In the genomic region with DNA sequence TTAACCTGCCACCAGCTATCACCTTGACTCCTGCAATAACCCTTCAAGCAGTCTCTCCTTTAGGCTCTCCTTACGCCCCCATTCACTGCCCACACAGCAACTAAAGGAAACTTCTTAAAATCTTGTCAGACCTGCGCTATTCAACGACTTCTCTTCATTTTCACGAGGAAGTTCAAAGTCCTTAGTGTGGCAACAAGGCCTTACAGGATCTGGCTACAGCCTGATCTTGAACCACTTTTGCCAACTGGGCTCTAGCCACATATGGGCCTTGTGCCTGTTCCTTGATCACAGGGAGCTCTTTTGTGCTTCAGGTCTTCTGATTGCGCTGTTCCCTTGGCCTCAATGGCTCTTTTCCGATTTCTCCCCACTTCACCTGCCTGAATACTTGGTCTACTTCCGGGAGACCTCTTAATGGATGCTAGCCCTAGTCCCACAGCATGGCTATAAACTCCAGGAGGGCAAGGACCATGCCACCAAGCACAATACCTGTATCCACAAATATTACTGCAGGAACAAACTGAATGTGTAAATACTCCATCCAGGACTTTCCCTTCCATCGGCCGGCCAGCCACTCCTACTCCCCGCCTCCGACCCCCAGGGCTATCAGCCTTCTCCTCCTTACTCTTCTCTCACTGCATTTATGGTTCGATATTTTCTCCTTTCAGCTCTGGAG, we compare ENCODE assay signal across 1 cellular context.
TF ChIP-seq lines count a peak whose summit lies in the region.

No MANE protein-coding gene starts in this region.

TF ChIP-seq in HepG2, 621 proteins besides CTCF, POLR2A, EP300 and RAD21 (continued from another document and continues in another):
- TF ChIP-seq, protein P1, sequence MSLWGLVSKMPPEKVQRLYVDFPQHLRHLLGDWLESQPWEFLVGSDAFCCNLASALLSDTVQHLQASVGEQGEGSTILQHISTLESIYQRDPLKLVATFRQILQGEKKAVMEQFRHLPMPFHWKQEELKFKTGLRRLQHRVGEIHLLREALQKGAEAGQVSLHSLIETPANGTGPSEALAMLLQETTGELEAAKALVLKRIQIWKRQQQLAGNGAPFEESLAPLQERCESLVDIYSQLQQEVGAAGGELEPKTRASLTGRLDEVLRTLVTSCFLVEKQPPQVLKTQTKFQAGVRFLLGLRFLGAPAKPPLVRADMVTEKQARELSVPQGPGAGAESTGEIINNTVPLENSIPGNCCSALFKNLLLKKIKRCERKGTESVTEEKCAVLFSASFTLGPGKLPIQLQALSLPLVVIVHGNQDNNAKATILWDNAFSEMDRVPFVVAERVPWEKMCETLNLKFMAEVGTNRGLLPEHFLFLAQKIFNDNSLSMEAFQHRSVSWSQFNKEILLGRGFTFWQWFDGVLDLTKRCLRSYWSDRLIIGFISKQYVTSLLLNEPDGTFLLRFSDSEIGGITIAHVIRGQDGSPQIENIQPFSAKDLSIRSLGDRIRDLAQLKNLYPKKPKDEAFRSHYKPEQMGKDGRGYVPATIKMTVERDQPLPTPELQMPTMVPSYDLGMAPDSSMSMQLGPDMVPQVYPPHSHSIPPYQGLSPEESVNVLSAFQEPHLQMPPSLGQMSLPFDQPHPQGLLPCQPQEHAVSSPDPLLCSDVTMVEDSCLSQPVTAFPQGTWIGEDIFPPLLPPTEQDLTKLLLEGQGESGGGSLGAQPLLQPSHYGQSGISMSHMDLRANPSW (CRISPR knock-in tag; IDR thresholded peaks at IDR 0.05; ENCODE audit: borderline replicate concordance): no peak
- TF ChIP-seq HNRNPK (IDR thresholded peaks at IDR 0.05; ENCODE audit: low read depth, low read length, poor library complexity, severe bottlenecking): no peak
- no peak for TF ChIP-seq NKX3-1 (CRISPR knock-in tag; IDR thresholded peaks at IDR 0.05)
- no peak for TF ChIP-seq MEF2D (CRISPR knock-in tag; IDR thresholded peaks at IDR 0.05)
- TF ChIP-seq, protein P2, sequence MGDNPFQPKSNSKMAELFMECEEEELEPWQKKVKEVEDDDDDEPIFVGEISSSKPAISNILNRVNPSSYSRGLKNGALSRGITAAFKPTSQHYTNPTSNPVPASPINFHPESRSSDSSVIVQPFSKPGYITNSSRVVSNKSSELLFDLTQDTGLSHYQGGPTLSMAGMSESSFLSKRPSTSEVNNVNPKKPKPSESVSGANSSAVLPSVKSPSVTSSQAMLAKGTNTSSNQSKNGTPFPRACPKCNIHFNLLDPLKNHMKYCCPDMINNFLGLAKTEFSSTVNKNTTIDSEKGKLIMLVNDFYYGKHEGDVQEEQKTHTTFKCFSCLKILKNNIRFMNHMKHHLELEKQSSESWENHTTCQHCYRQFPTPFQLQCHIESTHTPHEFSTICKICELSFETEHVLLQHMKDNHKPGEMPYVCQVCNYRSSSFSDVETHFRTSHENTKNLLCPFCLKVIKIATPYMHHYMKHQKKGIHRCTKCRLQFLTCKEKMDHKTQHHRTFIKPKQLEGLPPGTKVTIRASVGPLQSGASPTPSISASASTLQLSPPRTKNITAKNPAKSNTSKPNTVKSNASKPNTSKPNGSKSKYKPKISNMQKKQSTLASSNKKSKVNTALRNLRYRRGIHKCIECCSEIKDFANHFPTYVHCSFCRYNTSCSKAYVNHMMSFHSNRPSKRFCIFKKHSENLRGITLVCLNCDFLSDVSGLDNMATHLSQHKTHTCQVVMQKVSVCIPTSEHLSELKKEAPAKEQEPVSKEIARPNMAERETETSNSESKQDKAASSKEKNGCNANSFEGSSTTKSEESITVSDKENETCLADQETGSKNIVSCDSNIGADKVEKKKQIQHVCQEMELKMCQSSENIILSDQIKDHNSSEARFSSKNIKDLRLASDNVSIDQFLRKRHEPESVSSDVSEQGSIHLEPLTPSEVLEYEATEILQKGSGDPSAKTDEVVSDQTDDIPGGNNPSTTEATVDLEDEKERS (CRISPR knock-in tag; IDR thresholded peaks at IDR 0.05): no peak
- TF ChIP-seq TCF7 (IDR thresholded peaks at IDR 0.05; ENCODE audit: low read depth): no peak
- TF ChIP-seq ZNF143 (CRISPR knock-in tag; IDR thresholded peaks at IDR 0.05): no peak
- no peak for TF ChIP-seq SCMH1 (CRISPR knock-in tag; IDR thresholded peaks at IDR 0.05; ENCODE audit: borderline replicate concordance)
- peak; percentile 29; the same call in 1 of the 2 replicates for TF ChIP-seq REPIN1 (CRISPR knock-in tag; IDR thresholded peaks at IDR 0.05; ENCODE audit: borderline replicate concordance, low read depth)
- 0 out of 2 replicates have a peak, but pooled peaks have one; percentile 25 for TF ChIP-seq ZNF501 (CRISPR knock-in tag; IDR thresholded peaks at IDR 0.05)
- TF ChIP-seq, protein P3, sequence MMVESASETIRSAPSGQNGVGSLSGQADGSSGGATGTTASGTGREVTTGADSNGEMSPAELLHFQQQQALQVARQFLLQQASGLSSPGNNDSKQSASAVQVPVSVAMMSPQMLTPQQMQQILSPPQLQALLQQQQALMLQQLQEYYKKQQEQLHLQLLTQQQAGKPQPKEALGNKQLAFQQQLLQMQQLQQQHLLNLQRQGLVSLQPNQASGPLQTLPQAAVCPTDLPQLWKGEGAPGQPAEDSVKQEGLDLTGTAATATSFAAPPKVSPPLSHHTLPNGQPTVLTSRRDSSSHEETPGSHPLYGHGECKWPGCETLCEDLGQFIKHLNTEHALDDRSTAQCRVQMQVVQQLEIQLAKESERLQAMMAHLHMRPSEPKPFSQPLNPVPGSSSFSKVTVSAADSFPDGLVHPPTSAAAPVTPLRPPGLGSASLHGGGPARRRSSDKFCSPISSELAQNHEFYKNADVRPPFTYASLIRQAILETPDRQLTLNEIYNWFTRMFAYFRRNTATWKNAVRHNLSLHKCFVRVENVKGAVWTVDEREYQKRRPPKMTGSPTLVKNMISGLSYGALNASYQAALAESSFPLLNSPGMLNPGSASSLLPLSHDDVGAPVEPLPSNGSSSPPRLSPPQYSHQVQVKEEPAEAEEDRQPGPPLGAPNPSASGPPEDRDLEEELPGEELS (CRISPR knock-in tag; IDR thresholded peaks at IDR 0.05): 0 out of 2 replicates have a peak, but pooled peaks have one; percentile 13
- peak; percentile 13; the same call in 1 of the 2 replicates for TF ChIP-seq CREM (IDR thresholded peaks at IDR 0.05)
- TF ChIP-seq CREM (CRISPR knock-in tag; IDR thresholded peaks at IDR 0.05): no peak
- TF ChIP-seq ZNF20 (CRISPR knock-in tag; IDR thresholded peaks at IDR 0.05): no peak
- TF ChIP-seq MBNL3 (CRISPR knock-in tag; conservative IDR thresholded peaks at IDR 0.05): no peak
- no peak for TF ChIP-seq WIZ (CRISPR knock-in tag; IDR thresholded peaks at IDR 0.05)
- TF ChIP-seq, protein P4, sequence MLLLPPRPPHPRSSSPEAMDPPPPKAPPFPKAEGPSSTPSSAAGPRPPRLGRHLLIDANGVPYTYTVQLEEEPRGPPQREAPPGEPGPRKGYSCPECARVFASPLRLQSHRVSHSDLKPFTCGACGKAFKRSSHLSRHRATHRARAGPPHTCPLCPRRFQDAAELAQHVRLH (CRISPR knock-in tag; IDR thresholded peaks at IDR 0.05; ENCODE audit: borderline replicate concordance, low read depth): no peak
- TF ChIP-seq SRY (CRISPR knock-in tag; IDR thresholded peaks at IDR 0.05): 0 out of 2 replicates have a peak, but pooled peaks have one; percentile 51
- TF ChIP-seq EHMT2 (IDR thresholded peaks at IDR 0.05; ENCODE audit: borderline replicate concordance, low read depth, low read length): no peak
- TF ChIP-seq, protein P5, sequence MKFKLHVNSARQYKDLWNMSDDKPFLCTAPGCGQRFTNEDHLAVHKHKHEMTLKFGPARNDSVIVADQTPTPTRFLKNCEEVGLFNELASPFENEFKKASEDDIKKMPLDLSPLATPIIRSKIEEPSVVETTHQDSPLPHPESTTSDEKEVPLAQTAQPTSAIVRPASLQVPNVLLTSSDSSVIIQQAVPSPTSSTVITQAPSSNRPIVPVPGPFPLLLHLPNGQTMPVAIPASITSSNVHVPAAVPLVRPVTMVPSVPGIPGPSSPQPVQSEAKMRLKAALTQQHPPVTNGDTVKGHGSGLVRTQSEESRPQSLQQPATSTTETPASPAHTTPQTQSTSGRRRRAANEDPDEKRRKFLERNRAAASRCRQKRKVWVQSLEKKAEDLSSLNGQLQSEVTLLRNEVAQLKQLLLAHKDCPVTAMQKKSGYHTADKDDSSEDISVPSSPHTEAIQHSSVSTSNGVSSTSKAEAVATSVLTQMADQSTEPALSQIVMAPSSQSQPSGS (CRISPR knock-in tag; IDR thresholded peaks at IDR 0.05): no peak
- TF ChIP-seq POLR2AphosphoS5 (IDR thresholded peaks at IDR 0.05; ENCODE audit: low read depth, low read length): 0 out of 2 replicates have a peak, but pooled peaks have one; percentile 28
- TF ChIP-seq PITX1 (CRISPR knock-in tag; IDR thresholded peaks at IDR 0.05): peak; percentile 53; the same call in 1 of the 2 replicates
- no peak for TF ChIP-seq HMG20B (CRISPR knock-in tag; conservative IDR thresholded peaks at IDR 0.05)
- no peak for TF ChIP-seq ZNF761 (CRISPR knock-in tag; conservative IDR thresholded peaks at IDR 0.05)
- TF ChIP-seq, protein P6, sequence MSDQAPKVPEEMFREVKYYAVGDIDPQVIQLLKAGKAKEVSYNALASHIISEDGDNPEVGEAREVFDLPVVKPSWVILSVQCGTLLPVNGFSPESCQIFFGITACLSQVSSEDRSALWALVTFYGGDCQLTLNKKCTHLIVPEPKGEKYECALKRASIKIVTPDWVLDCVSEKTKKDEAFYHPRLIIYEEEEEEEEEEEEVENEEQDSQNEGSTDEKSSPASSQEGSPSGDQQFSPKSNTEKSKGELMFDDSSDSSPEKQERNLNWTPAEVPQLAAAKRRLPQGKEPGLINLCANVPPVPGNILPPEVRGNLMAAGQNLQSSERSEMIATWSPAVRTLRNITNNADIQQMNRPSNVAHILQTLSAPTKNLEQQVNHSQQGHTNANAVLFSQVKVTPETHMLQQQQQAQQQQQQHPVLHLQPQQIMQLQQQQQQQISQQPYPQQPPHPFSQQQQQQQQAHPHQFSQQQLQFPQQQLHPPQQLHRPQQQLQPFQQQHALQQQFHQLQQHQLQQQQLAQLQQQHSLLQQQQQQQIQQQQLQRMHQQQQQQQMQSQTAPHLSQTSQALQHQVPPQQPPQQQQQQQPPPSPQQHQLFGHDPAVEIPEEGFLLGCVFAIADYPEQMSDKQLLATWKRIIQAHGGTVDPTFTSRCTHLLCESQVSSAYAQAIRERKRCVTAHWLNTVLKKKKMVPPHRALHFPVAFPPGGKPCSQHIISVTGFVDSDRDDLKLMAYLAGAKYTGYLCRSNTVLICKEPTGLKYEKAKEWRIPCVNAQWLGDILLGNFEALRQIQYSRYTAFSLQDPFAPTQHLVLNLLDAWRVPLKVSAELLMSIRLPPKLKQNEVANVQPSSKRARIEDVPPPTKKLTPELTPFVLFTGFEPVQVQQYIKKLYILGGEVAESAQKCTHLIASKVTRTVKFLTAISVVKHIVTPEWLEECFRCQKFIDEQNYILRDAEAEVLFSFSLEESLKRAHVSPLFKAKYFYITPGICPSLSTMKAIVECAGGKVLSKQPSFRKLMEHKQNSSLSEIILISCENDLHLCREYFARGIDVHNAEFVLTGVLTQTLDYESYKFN (CRISPR knock-in tag; conservative IDR thresholded peaks at IDR 0.05): peak; percentile 64
- TF ChIP-seq, protein P7, sequence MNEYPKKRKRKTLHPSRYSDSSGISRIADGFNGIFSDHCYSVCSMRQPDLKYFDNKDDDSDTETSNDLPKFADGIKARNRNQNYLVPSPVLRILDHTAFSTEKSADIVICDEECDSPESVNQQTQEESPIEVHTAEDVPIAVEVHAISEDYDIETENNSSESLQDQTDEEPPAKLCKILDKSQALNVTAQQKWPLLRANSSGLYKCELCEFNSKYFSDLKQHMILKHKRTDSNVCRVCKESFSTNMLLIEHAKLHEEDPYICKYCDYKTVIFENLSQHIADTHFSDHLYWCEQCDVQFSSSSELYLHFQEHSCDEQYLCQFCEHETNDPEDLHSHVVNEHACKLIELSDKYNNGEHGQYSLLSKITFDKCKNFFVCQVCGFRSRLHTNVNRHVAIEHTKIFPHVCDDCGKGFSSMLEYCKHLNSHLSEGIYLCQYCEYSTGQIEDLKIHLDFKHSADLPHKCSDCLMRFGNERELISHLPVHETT (CRISPR knock-in tag; conservative IDR thresholded peaks at IDR 0.05): no peak
- TF ChIP-seq SP5 (CRISPR knock-in tag; IDR thresholded peaks at IDR 0.05; ENCODE audit: borderline replicate concordance, low read depth): peak; percentile 33; the same call in 1 of the 2 replicates
- TF ChIP-seq BHLHE40 (IDR thresholded peaks at IDR 0.05; ENCODE audit: low read length): no peak
- 0 out of 2 replicates have a peak, but pooled peaks have one; percentile 34 for TF ChIP-seq MED13 (CRISPR knock-in tag; IDR thresholded peaks at IDR 0.05)
- TF ChIP-seq CENPT (CRISPR knock-in tag; IDR thresholded peaks at IDR 0.05; ENCODE audit: low read depth): no peak
- TF ChIP-seq KDM3A (CRISPR knock-in tag; IDR thresholded peaks at IDR 0.05; ENCODE audit: low read depth): no peak
- TF ChIP-seq, protein P8, sequence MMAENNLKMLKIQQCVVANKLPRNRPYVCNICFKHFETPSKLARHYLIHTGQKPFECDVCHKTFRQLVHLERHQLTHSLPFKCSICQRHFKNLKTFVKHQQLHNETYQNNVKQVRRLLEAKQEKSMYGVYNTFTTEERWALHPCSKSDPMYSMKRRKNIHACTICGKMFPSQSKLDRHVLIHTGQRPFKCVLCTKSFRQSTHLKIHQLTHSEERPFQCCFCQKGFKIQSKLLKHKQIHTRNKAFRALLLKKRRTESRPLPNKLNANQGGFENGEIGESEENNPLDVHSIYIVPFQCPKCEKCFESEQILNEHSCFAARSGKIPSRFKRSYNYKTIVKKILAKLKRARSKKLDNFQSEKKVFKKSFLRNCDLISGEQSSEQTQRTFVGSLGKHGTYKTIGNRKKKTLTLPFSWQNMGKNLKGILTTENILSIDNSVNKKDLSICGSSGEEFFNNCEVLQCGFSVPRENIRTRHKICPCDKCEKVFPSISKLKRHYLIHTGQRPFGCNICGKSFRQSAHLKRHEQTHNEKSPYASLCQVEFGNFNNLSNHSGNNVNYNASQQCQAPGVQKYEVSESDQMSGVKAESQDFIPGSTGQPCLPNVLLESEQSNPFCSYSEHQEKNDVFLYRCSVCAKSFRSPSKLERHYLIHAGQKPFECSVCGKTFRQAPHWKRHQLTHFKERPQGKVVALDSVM (CRISPR knock-in tag; IDR thresholded peaks at IDR 0.05): no peak
- TF ChIP-seq HNRNPLL (IDR thresholded peaks at IDR 0.05; ENCODE audit: low read depth, low read length, poor library complexity, severe bottlenecking): no peak
- TF ChIP-seq, protein P9, sequence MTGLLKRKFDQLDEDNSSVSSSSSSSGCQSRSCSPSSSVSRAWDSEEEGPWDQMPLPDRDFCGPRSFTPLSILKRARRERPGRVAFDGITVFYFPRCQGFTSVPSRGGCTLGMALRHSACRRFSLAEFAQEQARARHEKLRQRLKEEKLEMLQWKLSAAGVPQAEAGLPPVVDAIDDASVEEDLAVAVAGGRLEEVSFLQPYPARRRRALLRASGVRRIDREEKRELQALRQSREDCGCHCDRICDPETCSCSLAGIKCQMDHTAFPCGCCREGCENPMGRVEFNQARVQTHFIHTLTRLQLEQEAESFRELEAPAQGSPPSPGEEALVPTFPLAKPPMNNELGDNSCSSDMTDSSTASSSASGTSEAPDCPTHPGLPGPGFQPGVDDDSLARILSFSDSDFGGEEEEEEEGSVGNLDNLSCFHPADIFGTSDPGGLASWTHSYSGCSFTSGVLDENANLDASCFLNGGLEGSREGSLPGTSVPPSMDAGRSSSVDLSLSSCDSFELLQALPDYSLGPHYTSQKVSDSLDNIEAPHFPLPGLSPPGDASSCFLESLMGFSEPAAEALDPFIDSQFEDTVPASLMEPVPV (CRISPR knock-in tag; IDR thresholded peaks at IDR 0.05): no peak
- no peak for TF ChIP-seq SMARCC2 (IDR thresholded peaks at IDR 0.05)
- TF ChIP-seq, protein P10, sequence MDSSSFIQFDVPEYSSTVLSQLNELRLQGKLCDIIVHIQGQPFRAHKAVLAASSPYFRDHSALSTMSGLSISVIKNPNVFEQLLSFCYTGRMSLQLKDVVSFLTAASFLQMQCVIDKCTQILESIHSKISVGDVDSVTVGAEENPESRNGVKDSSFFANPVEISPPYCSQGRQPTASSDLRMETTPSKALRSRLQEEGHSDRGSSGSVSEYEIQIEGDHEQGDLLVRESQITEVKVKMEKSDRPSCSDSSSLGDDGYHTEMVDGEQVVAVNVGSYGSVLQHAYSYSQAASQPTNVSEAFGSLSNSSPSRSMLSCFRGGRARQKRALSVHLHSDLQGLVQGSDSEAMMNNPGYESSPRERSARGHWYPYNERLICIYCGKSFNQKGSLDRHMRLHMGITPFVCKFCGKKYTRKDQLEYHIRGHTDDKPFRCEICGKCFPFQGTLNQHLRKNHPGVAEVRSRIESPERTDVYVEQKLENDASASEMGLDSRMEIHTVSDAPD (CRISPR knock-in tag; IDR thresholded peaks at IDR 0.05): no peak
